Comparison of ENCODE assay signal across 28 cellular contexts in the genomic region with DNA sequence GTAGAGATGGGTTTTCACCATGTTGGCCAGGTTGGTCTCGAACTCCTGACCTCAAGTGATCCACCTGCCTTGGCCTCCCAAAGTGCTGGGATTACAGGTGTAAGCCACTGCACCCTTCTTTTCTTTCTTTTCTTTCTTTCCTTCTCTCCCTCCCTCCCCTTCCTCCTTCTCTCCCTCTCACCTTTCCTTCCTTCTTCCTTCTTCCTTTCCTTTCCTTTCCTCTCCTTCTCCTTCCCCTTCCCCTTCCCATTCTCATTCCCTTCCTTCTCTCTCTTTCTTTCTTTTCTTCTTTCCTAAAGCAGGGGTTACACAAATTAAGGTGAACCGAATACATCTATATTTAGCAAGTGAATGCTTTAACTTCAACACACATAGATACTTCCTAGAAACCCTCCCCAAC.
"Had no signal": no experiment of that assay in that cellular context is flagged by ENCODE, and none has a peak within 500 bp of the region (broad histone marks: within the 10 kb centered on the region; RNA-seq: fewer than 3 reads in every experiment).

No MANE protein-coding gene starts in this region.

- FAIRE-seq: colon, endometrium, endothelial cell of umbilical vein, frontal cortex had no signal

- H3K27ac Mint-ChIP-seq: dendritic cell treated with granulocyte-macrophage colony-stimulating factor and Interleukin-4, amounts not matched to agents 40 ng/mL and 50 ng/mL, for 4 days; effector memory CD8-positive, alpha-beta T cell; endodermal cell had no signal

- H3K9me3 ChIP-seq: colonic mucosa, esophagus muscularis mucosa, esophagus squamous epithelium, gastrocnemius medialis, gastroesophageal sphincter, heart left ventricle, heart right ventricle had no signal

- H3K27ac ChIP-seq: colonic mucosa, coronary artery, dorsolateral prefrontal cortex, epithelial cell of prostate, esophagus muscularis mucosa, esophagus squamous epithelium, foreskin keratinocyte, gastrocnemius medialis, gastroesophageal sphincter, heart left ventricle, heart right ventricle had no signal

- H3K4me3 ChIP-seq: colonic mucosa, coronary artery, dorsolateral prefrontal cortex, esophagus muscularis mucosa, esophagus squamous epithelium, gastrocnemius medialis, gastroesophageal sphincter, heart left ventricle, heart right ventricle had no signal

- H3K4me3 Mint-ChIP-seq: dendritic cell treated with granulocyte-macrophage colony-stimulating factor and Interleukin-4, amounts not matched to agents 40 ng/mL and 50 ng/mL, for 4 days; effector memory CD8-positive, alpha-beta T cell; endodermal cell had no signal

- H3K9me3 Mint-ChIP-seq: dendritic cell treated with granulocyte-macrophage colony-stimulating factor and Interleukin-4, amounts not matched to agents 40 ng/mL and 50 ng/mL, for 4 days; effector memory CD8-positive, alpha-beta T cell; endodermal cell had no signal

- H3K4me1 Mint-ChIP-seq: endodermal cell had no signal

- ATAC-seq: effector memory CD8-positive, alpha-beta T cell; esophagus mucosa; foreskin keratinocyte; gastrocnemius medialis; gastroesophageal sphincter; heart left ventricle had no signal

- DNase-seq: colonic mucosa; cortex of kidney; dermis blood vessel endothelial cell; effector CD4-positive, alpha-beta T cell; effector CD8-positive, alpha-beta T cell; effector memory CD4-positive, alpha-beta T cell; effector memory CD8-positive, alpha-beta T cell; endodermal cell; erythroblast; esophagus squamous epithelium; foreskin fibroblast; foreskin keratinocyte; foreskin melanocyte; gastrocnemius medialis; glutamatergic neuron; heart left ventricle; heart right ventricle had no signal

- H3K27me3 ChIP-seq: colonic mucosa, foreskin keratinocyte, gastrocnemius medialis had no signal

- H3K4me1 ChIP-seq: colonic mucosa, esophagus squamous epithelium, foreskin keratinocyte, gastrocnemius medialis, gastroesophageal sphincter had no signal

- H3K36me3 ChIP-seq: colonic mucosa, esophagus muscularis mucosa, esophagus squamous epithelium, gastrocnemius medialis, gastroesophageal sphincter, heart left ventricle, heart right ventricle had no signal
